Comparison of ENCODE assay signal across 8 cellular contexts in genomic region chr3:115819785-115820384, GRCh38.
DNase-seq lines count a peak whose midpoint lies in the region; ATAC-seq and TF ChIP-seq lines count a peak whose summit lies in the region.

No MANE protein-coding gene starts in this region.

- no peaks in the 10 kb centered on the region for H3K36me3 ChIP-seq in right atrium auricular region
- no peaks in the 10 kb centered on the region for H3K36me3 ChIP-seq in gastrocnemius medialis

- in situ Hi-C loops in gastrocnemius medialis (cut with MboI; ENCODE audit: low sequenced_read_pairs in 4 of 4), result no loop called here

- TF ChIP-seq CTCF in right atrium auricular region (IDR thresholded peaks at IDR 0.05), result peak; percentile 78 to 96
- TF ChIP-seq CTCF in gastrocnemius medialis (IDR thresholded peaks at IDR 0.05 in 4 of 5, conservative IDR thresholded peaks at IDR 0.05 in 1 of 5), result peak; percentile 33 to 88 (median 79)

- intact Hi-C loops in gastrocnemius medialis (cut with DNase I; ENCODE audit: low total_unique reads), result no loop called here

- H3K4me1 ChIP-seq in right atrium auricular region (no peaks in the 10 kb centered on the region), gastrocnemius medialis (no peaks in the 10 kb centered on the region)

- H3K4me3 ChIP-seq in right atrium auricular region (no peak overlapping the region), gastrocnemius medialis (no peak overlapping the region)

- H3K27ac ChIP-seq in right atrium auricular region, result no peak overlapping the region
- H3K27ac ChIP-seq in gastrocnemius medialis, result no peak overlapping the region

- no peaks in the 10 kb centered on the region for H3K27me3 ChIP-seq in right atrium auricular region
- H3K27me3 ChIP-seq in gastrocnemius medialis, result no peaks in the 10 kb centered on the region

- H3K9me3 ChIP-seq in right atrium auricular region (no peaks in the 10 kb centered on the region), gastrocnemius medialis (no peaks in the 10 kb centered on the region)

- ATAC-seq in HG02759 (IDR thresholded peaks at IDR 0.05; ENCODE audit: unreplicated experiment) (peak; percentile 85), SK-N-SH treated with all-trans-retinoic acid at 6 μM for 48 hours (peak; percentile 94), gastrocnemius medialis (peak; percentile 91 to 93)

- no peak for TF ChIP-seq POLR2A in gastrocnemius medialis (IDR thresholded peaks at IDR 0.05)

- peak; percentile 1 to 37 for DNase-seq in activated CD8-positive, alpha-beta memory T cell treated with anti-CD3 and anti-CD28 coated beads for 4 hours (ENCODE audit: low read depth in 2 of 2)
- DNase-seq in activated CD8-positive, alpha-beta memory T cell treated with anti-CD3 and anti-CD28 coated beads, Interleukin-2, amount 50 U/mL, for 48 hours, result no peak
- peak; percentile 83 for DNase-seq in NCI-H1092 treated with DMSO at 0.1 percent for 48 hours (lab: John Stamatoyannopoulos, UW)
- peak; percentile 85 for DNase-seq in amniotic epithelial cell (ENCODE audit: low read depth)
- DNase-seq in right atrium auricular region (ENCODE audit: low spot score), result no peak
- peak; percentile 6 to 53 for DNase-seq in gastrocnemius medialis

TF ChIP-seq in SK-N-SH treated with all-trans-retinoic acid at 6 μM for 48 hours, 23 proteins besides CTCF, POLR2A, EP300 and RAD21:
- TF ChIP-seq, protein P1, sequence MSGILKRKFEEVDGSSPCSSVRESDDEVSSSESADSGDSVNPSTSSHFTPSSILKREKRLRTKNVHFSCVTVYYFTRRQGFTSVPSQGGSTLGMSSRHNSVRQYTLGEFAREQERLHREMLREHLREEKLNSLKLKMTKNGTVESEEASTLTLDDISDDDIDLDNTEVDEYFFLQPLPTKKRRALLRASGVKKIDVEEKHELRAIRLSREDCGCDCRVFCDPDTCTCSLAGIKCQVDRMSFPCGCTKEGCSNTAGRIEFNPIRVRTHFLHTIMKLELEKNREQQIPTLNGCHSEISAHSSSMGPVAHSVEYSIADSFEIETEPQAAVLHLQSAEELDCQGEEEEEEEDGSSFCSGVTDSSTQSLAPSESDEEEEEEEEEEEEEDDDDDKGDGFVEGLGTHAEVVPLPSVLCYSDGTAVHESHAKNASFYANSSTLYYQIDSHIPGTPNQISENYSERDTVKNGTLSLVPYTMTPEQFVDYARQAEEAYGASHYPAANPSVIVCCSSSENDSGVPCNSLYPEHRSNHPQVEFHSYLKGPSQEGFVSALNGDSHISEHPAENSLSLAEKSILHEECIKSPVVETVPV (CRISPR knock-in tag; IDR thresholded peaks at IDR 0.05), result no peak
- TF ChIP-seq ISL1 (CRISPR knock-in tag; IDR thresholded peaks at IDR 0.05) (no peak), ESRRG (CRISPR knock-in tag; IDR thresholded peaks at IDR 0.05) (no peak), GLIS3 (CRISPR knock-in tag; IDR thresholded peaks at IDR 0.05) (no peak), ZFP30 (CRISPR knock-in tag; IDR thresholded peaks at IDR 0.05) (no peak), OSR1 (CRISPR knock-in tag; IDR thresholded peaks at IDR 0.05) (no peak), ZC3H10 (CRISPR knock-in tag; IDR thresholded peaks at IDR 0.05) (no peak), PPARA (CRISPR knock-in tag; IDR thresholded peaks at IDR 0.05; ENCODE audit: borderline replicate concordance) (no peak), ZNF8 (CRISPR knock-in tag; IDR thresholded peaks at IDR 0.05) (no peak), TCF4 (CRISPR knock-in tag; IDR thresholded peaks at IDR 0.05; ENCODE audit: borderline replicate concordance) (no peak), TOX (CRISPR knock-in tag; IDR thresholded peaks at IDR 0.05; ENCODE audit: borderline replicate concordance) (no peak), ZNF70 (CRISPR knock-in tag; IDR thresholded peaks at IDR 0.05) (no peak)
- TF ChIP-seq, protein P2, sequence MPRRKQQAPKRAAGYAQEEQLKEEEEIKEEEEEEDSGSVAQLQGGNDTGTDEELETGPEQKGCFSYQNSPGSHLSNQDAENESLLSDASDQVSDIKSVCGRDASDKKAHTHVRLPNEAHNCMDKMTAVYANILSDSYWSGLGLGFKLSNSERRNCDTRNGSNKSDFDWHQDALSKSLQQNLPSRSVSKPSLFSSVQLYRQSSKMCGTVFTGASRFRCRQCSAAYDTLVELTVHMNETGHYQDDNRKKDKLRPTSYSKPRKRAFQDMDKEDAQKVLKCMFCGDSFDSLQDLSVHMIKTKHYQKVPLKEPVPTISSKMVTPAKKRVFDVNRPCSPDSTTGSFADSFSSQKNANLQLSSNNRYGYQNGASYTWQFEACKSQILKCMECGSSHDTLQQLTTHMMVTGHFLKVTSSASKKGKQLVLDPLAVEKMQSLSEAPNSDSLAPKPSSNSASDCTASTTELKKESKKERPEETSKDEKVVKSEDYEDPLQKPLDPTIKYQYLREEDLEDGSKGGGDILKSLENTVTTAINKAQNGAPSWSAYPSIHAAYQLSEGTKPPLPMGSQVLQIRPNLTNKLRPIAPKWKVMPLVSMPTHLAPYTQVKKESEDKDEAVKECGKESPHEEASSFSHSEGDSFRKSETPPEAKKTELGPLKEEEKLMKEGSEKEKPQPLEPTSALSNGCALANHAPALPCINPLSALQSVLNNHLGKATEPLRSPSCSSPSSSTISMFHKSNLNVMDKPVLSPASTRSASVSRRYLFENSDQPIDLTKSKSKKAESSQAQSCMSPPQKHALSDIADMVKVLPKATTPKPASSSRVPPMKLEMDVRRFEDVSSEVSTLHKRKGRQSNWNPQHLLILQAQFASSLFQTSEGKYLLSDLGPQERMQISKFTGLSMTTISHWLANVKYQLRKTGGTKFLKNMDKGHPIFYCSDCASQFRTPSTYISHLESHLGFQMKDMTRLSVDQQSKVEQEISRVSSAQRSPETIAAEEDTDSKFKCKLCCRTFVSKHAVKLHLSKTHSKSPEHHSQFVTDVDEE (CRISPR knock-in tag; IDR thresholded peaks at IDR 0.05), result no peak

Comparison
In these comparisons a context has a peak if more than half of its experiments do, and no peak if none do; other contexts are left out.
1. DNase-seq: peak in activated CD8-positive, alpha-beta memory T cell treated with anti-CD3 and anti-CD28 coated beads for 4 hours (2 of 2), NCI-H1092 treated with DMSO at 0.1 percent for 48 hours (single experiment), amniotic epithelial cell (single experiment) and gastrocnemius medialis (2 of 2); none in activated CD8-positive, alpha-beta memory T cell treated with anti-CD3 and anti-CD28 coated beads, Interleukin-2, amount 50 U/mL, for 48 hours (single experiment) and right atrium auricular region (single experiment).
2. Peak in every context shown above with its lines, with median percentiles within 50 percentile points of each other: ATAC-seq.